In genomic region chr22:39960791-39961746, GRCh38 we compare ENCODE assay signal across 8 cellular contexts. TPM values are rescaled to one million over a fixed set of nuclear protein-coding genes. Genes with fewer than 3 reads are reported as not detected.
DNase-seq lines count a peak whose midpoint lies in the region; ATAC-seq lines count a peak whose summit lies in the region.

No MANE protein-coding gene starts in this region.

- CTCF ChIA-PET in CD8-positive, alpha-beta memory T cell (lab: Charles Lee): interaction anchor here (1.2 to 1.4 kb wide), 2 partner anchors 27 to 64 kb away, joined by 3 read pairs; no protein-coding TSS in a partner anchor

- H3K36me3 ChIP-seq in CD8-positive, alpha-beta memory T cell (ENCODE audit: insufficient read depth, low read length): peaks cover 65% of the 10 kb centered on the region

- peaks cover 38 to 92% (median 48%) of the 10 kb centered on the region in 3 donors for H3K36me3 Mint-ChIP-seq in CD8-positive, alpha-beta memory T cell
- H3K36me3 Mint-ChIP-seq in stimulated activated memory B cell treated with anti-CD40 and anti-IgM and Interleukin-4, amounts not matched to agents 10 μg/mL and 1 μg/mL and 100 μg/mL, for 72 hours: peaks cover 31% of the 10 kb centered on the region

- H3K27ac Mint-ChIP-seq in CD8-positive, alpha-beta memory T cell: peak overlapping the region; percentile 77 to 96 (median 93)
- no peak overlapping the region for H3K27ac Mint-ChIP-seq in stimulated activated memory B cell treated with anti-CD40 and anti-IgM and Interleukin-4, amounts not matched to agents 10 μg/mL and 1 μg/mL and 100 μg/mL, for 72 hours

- no peaks in the 10 kb centered on the region for H3K27me3 ChIP-seq in CD8-positive, alpha-beta memory T cell (ENCODE audit: insufficient read depth, low read length, poor library complexity, severe bottlenecking)

- peak; percentile 40 to 85 (median 56) for DNase-seq in CD8-positive, alpha-beta memory T cell
- DNase-seq in LHCN-M2 (ENCODE audit: low read depth): peak; percentile 34
- peak; percentile 49 for DNase-seq in activated CD8-positive, alpha-beta memory T cell treated with anti-CD3 and anti-CD28 coated beads, Interleukin-2, amount 50 U/mL, for 24 hours (ENCODE audit: extremely low read depth)
- no peak for DNase-seq in left ventricle myocardium superior
- DNase-seq in DMS 273 (lab: John Stamatoyannopoulos, UW; ENCODE audit: unreplicated experiment): no peak
- no peak for DNase-seq in SW 1271 (lab: John Stamatoyannopoulos, UW)

- intact Hi-C loops in left ventricle myocardium superior (cut with micrococcal nuclease): no loop called here

- H3K9me3 Mint-ChIP-seq in CD8-positive, alpha-beta memory T cell: no peaks in the 10 kb centered on the region
- no peaks in the 10 kb centered on the region for H3K9me3 Mint-ChIP-seq in stimulated activated memory B cell treated with anti-CD40 and anti-IgM and Interleukin-4, amounts not matched to agents 10 μg/mL and 1 μg/mL and 100 μg/mL, for 72 hours

- ATAC-seq in GM21576 (IDR thresholded peaks at IDR 0.05; ENCODE audit: unreplicated experiment) (peak; percentile 82), left ventricle myocardium superior (peak; percentile 33)
- ATAC-seq in stimulated activated memory B cell treated with anti-CD40 and anti-IgM and Interleukin-4, amounts not matched to agents 10 μg/mL and 1 μg/mL and 100 μg/mL, for 72 hours: peak; percentile 87

- H3K27ac ChIP-seq in CD8-positive, alpha-beta memory T cell (ENCODE audit: low read depth, low read length): peak overlapping the region; percentile 55

- peak overlapping the region; percentile 1 for H3K4me3 ChIP-seq in CD8-positive, alpha-beta memory T cell (ENCODE audit: low read length)

- H3K4me3 Mint-ChIP-seq in CD8-positive, alpha-beta memory T cell: peak overlapping the region; percentile 0 to 82 (median 54)
- peak overlapping the region; percentile 23 for H3K4me3 Mint-ChIP-seq in stimulated activated memory B cell treated with anti-CD40 and anti-IgM and Interleukin-4, amounts not matched to agents 10 μg/mL and 1 μg/mL and 100 μg/mL, for 72 hours

- peaks cover 0 to 3% of the 10 kb centered on the region in 2 donors for H3K27me3 Mint-ChIP-seq in CD8-positive, alpha-beta memory T cell
- H3K27me3 Mint-ChIP-seq in stimulated activated memory B cell treated with anti-CD40 and anti-IgM and Interleukin-4, amounts not matched to agents 10 μg/mL and 1 μg/mL and 100 μg/mL, for 72 hours: peaks cover 31% of the 10 kb centered on the region

- H3K4me1 Mint-ChIP-seq in CD8-positive, alpha-beta memory T cell: peaks cover 64 to 68% (median 64%) of the 10 kb centered on the region in 3 donors
- peaks cover 49% of the 10 kb centered on the region for H3K4me1 Mint-ChIP-seq in stimulated activated memory B cell treated with anti-CD40 and anti-IgM and Interleukin-4, amounts not matched to agents 10 μg/mL and 1 μg/mL and 100 μg/mL, for 72 hours

- POLR2A ChIA-PET in CD8-positive, alpha-beta memory T cell (lab: Charles Lee): interaction anchor here (0.6 to 1.2 kb wide), 2 partner anchors 10 to 35 kb away, joined by 3 to 4 read pairs; no protein-coding TSS in a partner anchor

- H3K4me1 ChIP-seq in CD8-positive, alpha-beta memory T cell (ENCODE audit: insufficient read depth, low read length): peaks cover 56% of the 10 kb centered on the region

- H3K9me3 ChIP-seq in CD8-positive, alpha-beta memory T cell (ENCODE audit: low read length): no peaks in the 10 kb centered on the region

RNA-seq across cellular contexts. Expression of gene TMA7B, which starts 0.9 kb away (rescaled TPM):
- total RNA-seq in CD8-positive, alpha-beta memory T cell: 1 to 10 TPM; 1.4 to 2.0 TPM
- polyA plus RNA-seq in CD8-positive, alpha-beta memory T cell: 3.0 TPM
- total RNA-seq in LHCN-M2 (2014; rRNA removed): not detected in 2 replicates
- polyA plus RNA-seq in LHCN-M2 (2012): 0.06 TPM
- not detected for total RNA-seq in left ventricle myocardium superior

RNA-seq across cellular contexts. Expression of gene FAM83F, which starts 33.7 kb away (rescaled TPM):
- total RNA-seq in CD8-positive, alpha-beta memory T cell: under 1 TPM; 0.33 to 0.51 TPM
- polyA plus RNA-seq in CD8-positive, alpha-beta memory T cell: 0.01 TPM
- total RNA-seq in LHCN-M2 (2014; rRNA removed) (not detected in 2 replicates), left ventricle myocardium superior (5.2 TPM)
- polyA plus RNA-seq in LHCN-M2 (2012): not detected

Comparison
In these comparisons a context has a peak if more than half of its experiments do, and no peak if none do; other contexts are left out.
1. DNase-seq: peak in CD8-positive, alpha-beta memory T cell (5 of 5), LHCN-M2 (single experiment) and activated CD8-positive, alpha-beta memory T cell treated with anti-CD3 and anti-CD28 coated beads, Interleukin-2, amount 50 U/mL, for 24 hours (single experiment); none in left ventricle myocardium superior (single experiment), DMS 273 (single experiment) and SW 1271 (0 of 2).
2. ATAC-seq: peak in every context shown above with its lines; median percentile 87 in stimulated activated memory B cell treated with anti-CD40 and anti-IgM and Interleukin-4, amounts not matched to agents 10 μg/mL and 1 μg/mL and 100 μg/mL, for 72 hours; 82 in GM21576; 33 in left ventricle myocardium superior.